9 cellular contexts compared by ENCODE assay signal in the genomic region with DNA sequence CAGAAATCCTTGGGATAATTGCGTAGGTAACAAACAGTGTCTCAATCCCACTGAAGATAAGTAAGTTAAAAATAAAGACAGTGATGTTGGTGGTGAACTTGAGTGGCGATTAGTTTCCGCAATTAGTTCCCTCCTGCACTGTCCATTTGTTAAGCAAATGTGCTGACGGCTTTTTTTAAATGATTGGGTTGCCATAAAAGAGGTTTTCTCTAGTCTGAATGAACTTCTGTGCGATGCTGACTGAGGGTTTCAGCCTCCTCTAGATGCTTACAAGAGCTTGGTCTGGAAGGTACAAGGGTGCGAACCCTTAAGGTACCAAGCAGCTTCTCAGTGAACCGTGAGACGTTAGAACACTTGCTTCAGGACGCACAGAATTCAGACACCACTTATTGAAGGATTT. TPM values are rescaled to one million over a fixed set of nuclear protein-coding genes. Genes with fewer than 3 reads are reported as not detected.
A peak's percentile ranks its signal among the peaks of the same experiment; 100 is the strongest.
DNase-seq lines count a peak whose midpoint lies in the region; ATAC-seq, FAIRE-seq and TF ChIP-seq lines count a peak whose summit lies in the region.
"Had no signal": no experiment of that assay in that cellular context is flagged by ENCODE, and none has a peak within 500 bp of the region (broad histone marks: within the 10 kb centered on the region; RNA-seq: fewer than 3 reads in every experiment).

No MANE protein-coding gene starts in this region.

- no peaks in the 10 kb centered on the region for H3K27me3 Mint-ChIP-seq in activated T-helper 1 cell treated with anti-CD3 and anti-CD28 coated beads, Interleukin-12 subunit alpha, Interleukin-12 subunit beta, Interleukin-2, Interleukin-4 antibody, amounts not matched to agents 30 ng/mL and 10 ng/mL and 1 ng/mL, durations not matched to agents 14 hours and 24 hours and 36 hours (ENCODE audit: insufficient read depth)

- FAIRE-seq in HepG2 (lab: Jason Lieb, UNC) = no peak
- FAIRE-seq in RCC 7860 (lab: Jason Lieb, UNC) = no peak
- FAIRE-seq: GM12892 had no signal

- ATAC-seq in heart right ventricle = peak in 1 of 8 donors; percentile 50
- no peak for ATAC-seq in left ventricle myocardium superior
- ATAC-seq in HepG2 = no peak
- no peak for ATAC-seq in GM21825 (IDR thresholded peaks at IDR 0.05; ENCODE audit: unreplicated experiment)

- no peak for TF ChIP-seq POLR2A in HepG2 (IDR thresholded peaks at IDR 0.05; ENCODE audit: insufficient read depth in 1 of 2, low read depth in 2 of 2, low read length in 2 of 2)
- no peak for TF ChIP-seq POLR2A in vagina (IDR thresholded peaks at IDR 0.05)

- no peak overlapping the region for H2AFZ ChIP-seq in HepG2 (ENCODE audit: low read length)

- H3K27ac ChIP-seq in heart right ventricle = peak overlapping the region in 2 of 10 donors; percentile 20 to 89
- peak overlapping the region; percentile 24 for H3K27ac ChIP-seq in HepG2 (ENCODE audit: extremely low read length, insufficient read depth, low read length)
- peak overlapping the region; percentile 73 for H3K27ac ChIP-seq in vagina

- H3K36me3 ChIP-seq in heart right ventricle (no peaks in the 10 kb centered on the region), HepG2 (replicated peaks in 1 of 2; ENCODE audit: control insufficient read depth in 1 of 2, insufficient read depth in 2 of 2, low read length in 2 of 2) (no peaks in the 10 kb centered on the region), vagina (no peaks in the 10 kb centered on the region)

- H3K79me2 ChIP-seq in HepG2 (ENCODE audit: insufficient read depth, low read length) = peaks cover 11% of the 10 kb centered on the region

- no peak for TF ChIP-seq RAD21 in HepG2 (CRISPR knock-in tag; IDR thresholded peaks at IDR 0.05)

- peak overlapping the region; percentile 65 for H3K9ac ChIP-seq in HepG2 (ENCODE audit: insufficient read depth, low read depth, low read length)

- H3K27ac Mint-ChIP-seq in activated T-helper 1 cell treated with anti-CD3 and anti-CD28 coated beads, Interleukin-12 subunit alpha, Interleukin-12 subunit beta, Interleukin-2, Interleukin-4 antibody, amounts not matched to agents 30 ng/mL and 10 ng/mL and 1 ng/mL, durations not matched to agents 14 hours and 24 hours and 36 hours = peak overlapping the region; percentile 74

- H3K9me3 ChIP-seq in heart right ventricle (no peaks in the 10 kb centered on the region), HepG2 (ENCODE audit: low read length) (no peaks in the 10 kb centered on the region), vagina (no peaks in the 10 kb centered on the region)

- H3K4me3 ChIP-seq in heart right ventricle (peak overlapping the region in 9 of 10 donors; percentile 39 to 74 (median 54)), HepG2 (replicated peaks in 1 of 3; ENCODE audit: insufficient read depth in 1 of 3, low read depth in 2 of 3, low read length in 3 of 3) (peak overlapping the region; percentile 68 to 74 (median 69)), vagina (peak overlapping the region; percentile 69 to 71)

- peaks cover 89% of the 10 kb centered on the region for H3K4me1 Mint-ChIP-seq in activated T-helper 1 cell treated with anti-CD3 and anti-CD28 coated beads, Interleukin-12 subunit alpha, Interleukin-12 subunit beta, Interleukin-2, Interleukin-4 antibody, amounts not matched to agents 30 ng/mL and 10 ng/mL and 1 ng/mL, durations not matched to agents 14 hours and 24 hours and 36 hours (ENCODE audit: low read depth)

- in situ Hi-C loops in HepG2 (cut with HindIII; ENCODE audit: extremely low pct_ligation_motif_present, low pct_unique_long_range_greater_than_20kb) = no loop called here

- H3K4me1 ChIP-seq in heart right ventricle = peaks cover 0 to 69% (median 8%) of the 10 kb centered on the region in 9 donors
- peaks cover 6% of the 10 kb centered on the region; the same call in 1 of the 2 replicates for H3K4me1 ChIP-seq in HepG2 (ENCODE audit: insufficient read depth, low read length)
- peaks cover 26% of the 10 kb centered on the region for H3K4me1 ChIP-seq in vagina

- TF ChIP-seq CTCF in heart right ventricle (IDR thresholded peaks at IDR 0.05) (no peak), HepG2 (CRISPR knock-in tag; IDR thresholded peaks at IDR 0.05) (no peak), vagina (IDR thresholded peaks at IDR 0.05) (no peak)

- peaks cover 44% of the 10 kb centered on the region for H3K36me3 Mint-ChIP-seq in activated T-helper 1 cell treated with anti-CD3 and anti-CD28 coated beads, Interleukin-12 subunit alpha, Interleukin-12 subunit beta, Interleukin-2, Interleukin-4 antibody, amounts not matched to agents 30 ng/mL and 10 ng/mL and 1 ng/mL, durations not matched to agents 14 hours and 24 hours and 36 hours (ENCODE audit: low read depth)

- H3K4me2 ChIP-seq in HepG2 (ENCODE audit: low read depth, low read length) = peak overlapping the region; percentile 73

- BruUV-seq in HepG2 (replicated peaks; lab: Mats Ljungman, UMichigan) = TSS peak; percentile 54

- H3K27me3 ChIP-seq in heart right ventricle (peaks cover 9 to 68% (median 42%) of the 10 kb centered on the region in 7 donors), HepG2 (ENCODE audit: control insufficient read depth in 1 of 2, insufficient read depth in 2 of 2, low read length in 2 of 2) (no peaks in the 10 kb centered on the region; a peak in 1 of 5 replicates), vagina (no peaks in the 10 kb centered on the region)

- intact Hi-C loops in heart right ventricle (cut with DNase I) (no loop called here), left ventricle myocardium superior (cut with micrococcal nuclease) (no loop called here), HepG2 (cut with micrococcal nuclease; ENCODE audit: unreplicated experiment) (no loop called here), vagina (cut with DNase I) (no loop called here)
- intact Hi-C loops in activated T-helper 1 cell treated with anti-CD3 and anti-CD28 coated beads, Interleukin-12 subunit alpha, Interleukin-12 subunit beta, Interleukin-2, Interleukin-4 antibody, amounts not matched to agents 30 ng/mL and 10 ng/mL and 1 ng/mL, durations not matched to agents 14 hours and 24 hours and 36 hours (cut with micrococcal nuclease) = loop anchor here (5.0 kb wide), 1 partner anchor 1330 kb away; the partner anchor contains the start of gene CHD2

- no peak for TF ChIP-seq EP300 in HepG2 (IDR thresholded peaks at IDR 0.05; ENCODE audit: low read depth in 2 of 2, low read length in 2 of 2)
- no peak for TF ChIP-seq EP300 in HepG2 (CRISPR knock-in tag; IDR thresholded peaks at IDR 0.05; ENCODE audit: borderline replicate concordance)

- H3K4me3 Mint-ChIP-seq in activated T-helper 1 cell treated with anti-CD3 and anti-CD28 coated beads, Interleukin-12 subunit alpha, Interleukin-12 subunit beta, Interleukin-2, Interleukin-4 antibody, amounts not matched to agents 30 ng/mL and 10 ng/mL and 1 ng/mL, durations not matched to agents 14 hours and 24 hours and 36 hours = peak overlapping the region; percentile 88

- no peaks in the 10 kb centered on the region for H3K9me3 Mint-ChIP-seq in activated T-helper 1 cell treated with anti-CD3 and anti-CD28 coated beads, Interleukin-12 subunit alpha, Interleukin-12 subunit beta, Interleukin-2, Interleukin-4 antibody, amounts not matched to agents 30 ng/mL and 10 ng/mL and 1 ng/mL, durations not matched to agents 14 hours and 24 hours and 36 hours

- DNase-seq in heart right ventricle = no peak
- DNase-seq in left ventricle myocardium superior = no peak
- no peak for DNase-seq in activated T-helper 1 cell treated with anti-CD3 and anti-CD28 coated beads, Interleukin-12 subunit alpha, Interleukin-12 subunit beta, Interleukin-2, Interleukin-4 antibody, amounts not matched to agents 30 ng/mL and 10 ng/mL and 1 ng/mL, durations not matched to agents 14 hours and 24 hours and 36 hours (ENCODE audit: low spot score)
- DNase-seq in HepG2 (ENCODE audit: low spot score) = no peak
- no peak for DNase-seq in vagina (ENCODE audit: extremely low spot score in 2 of 2)
- no peak for DNase-seq in RCC 7860 (ENCODE audit: low spot score)
- DNase-seq in NCI-H82 (lab: John Stamatoyannopoulos, UW) = no peak

- no peaks in the 10 kb centered on the region for H4K20me1 ChIP-seq in HepG2 (ENCODE audit: insufficient read depth, low read length)

- POLR2A ChIA-PET in HepG2 (lab: Yijun Ruan, JAX) = interaction anchor here (2.3 to 2.4 kb wide), 2 partner anchors 16 to 21 kb away, joined by 9 to 21 read pairs; no protein-coding TSS in a partner anchor

- 17 to 22% methylated on average over 9 of the region's 9 CpGs for WGBS in heart right ventricle, 2 donors
- WGBS in HepG2 (ENCODE audit: low lambda C conversion rate) = 6% methylated on average over 7 of the region's 9 CpGs

- CTCF ChIA-PET in HepG2 (lab: Yijun Ruan, JAX; ENCODE audit: low intra/inter-chr PET ratio, low total read pairs) = no interaction called here

RNA-seq across cellular contexts. Expression of gene MCTP2, which starts 0.7 kb away (rescaled TPM):
- 1 to 10 TPM in 2 of 10 donors, under 1 TPM in 8; 0.24 to 8.3 (median 0.76) TPM for total RNA-seq in heart right ventricle
- polyA plus RNA-seq in heart right ventricle = 1 to 10 TPM in 1 of 2 donors, under 1 TPM in 1; 0.95 to 1.3 TPM
- total RNA-seq in left ventricle myocardium superior = 2.1 TPM
- 93.2 and 96.0 TPM in 2 replicates for total RNA-seq in activated T-helper 1 cell treated with anti-CD3 and anti-CD28 coated beads, Interleukin-12 subunit alpha, Interleukin-12 subunit beta, Interleukin-2, Interleukin-4 antibody, amounts not matched to agents 30 ng/mL and 10 ng/mL and 1 ng/mL, durations not matched to agents 14 hours and 24 hours and 36 hours
- 2.7 and 5.1 TPM in 2 replicates for total RNA-seq in HepG2 (2016; rRNA removed; fragmentation: Illumina TruSeq; extraction: Trizol)
- total RNA-seq in HepG2 (2016; cell fraction: cytosol; rRNA removed; fragmentation: Illumina TruSeq; extraction: Trizol; ENCODE audit: low read depth) = 16.9 and 19.1 TPM in 2 replicates
- total RNA-seq in HepG2 (2016; cell fraction: insoluble cytoplasmic fraction; rRNA removed; fragmentation: Illumina TruSeq; extraction: Trizol) = 3.2 and 5.9 TPM in 2 replicates
- 4.6 and 5.4 TPM in 2 replicates for total RNA-seq in HepG2 (2016; cell fraction: membrane; rRNA removed; fragmentation: Illumina TruSeq; extraction: Trizol)
- 13.1 and 13.3 TPM in 2 replicates for total RNA-seq in HepG2 (2016; cell fraction: nucleus; rRNA removed; fragmentation: Illumina TruSeq; extraction: Trizol)
- polyA plus RNA-seq in HepG2 (2011; rRNA removed) = 8.5 and 8.6 TPM in 2 replicates
- 6.4 and 7.5 TPM in 2 replicates for polyA plus RNA-seq in HepG2 (2011; cell fraction: cytosol; rRNA removed)
- 15.5 and 17.5 TPM in 2 replicates for polyA plus RNA-seq in HepG2 (2011; cell fraction: nucleus; rRNA removed)
- 2.3 and 2.5 TPM in 2 replicates for polyA plus RNA-seq in HepG2 (2012)
- polyA plus RNA-seq in HepG2 (2016; cell fraction: cytosol; fragmentation: Illumina TruSeq; extraction: Trizol; ENCODE audit: low read depth) = 0.10 and 0.17 TPM in 2 replicates
- 2.3 and 2.5 TPM in 2 replicates for polyA plus RNA-seq in HepG2 (2016; cell fraction: insoluble cytoplasmic fraction; fragmentation: Illumina TruSeq; extraction: Trizol; ENCODE audit: low read depth)
- 0.20 and 0.23 TPM in 2 replicates for polyA plus RNA-seq in HepG2 (2016; cell fraction: membrane; fragmentation: Illumina TruSeq; extraction: Trizol; ENCODE audit: low read depth)
- polyA plus RNA-seq in HepG2 (2016; cell fraction: nucleus; fragmentation: Illumina TruSeq; extraction: Trizol; ENCODE audit: insufficient read depth, low read depth) = 3.1 and 5.2 TPM in 2 replicates
- 12.2 and 23.0 TPM in 2 replicates for polyA minus RNA-seq in HepG2 (2011; rRNA and poly(A)+ RNA removed; ENCODE audit: low replicate concordance)
- polyA minus RNA-seq in HepG2 (2011; cell fraction: cytosol; rRNA and poly(A)+ RNA removed) = 6.9 and 7.4 TPM in 2 replicates
- polyA minus RNA-seq in HepG2 (2011; cell fraction: nucleus; rRNA and poly(A)+ RNA removed) = 38.0 and 39.8 TPM in 2 replicates
- total RNA-seq in vagina = 21.1 TPM
